ENCODE assay signal across 11 cellular contexts in genomic region chr16:9061358-9061813, GRCh38. TPM values are rescaled to one million over a fixed set of nuclear protein-coding genes. Genes with fewer than 3 reads are reported as not detected.
DNase-seq lines count a peak whose midpoint lies in the region; ATAC-seq and TF ChIP-seq lines count a peak whose summit lies in the region.
"Had no signal": no experiment of that assay in that cellular context is flagged by ENCODE, and none has a peak within 500 bp of the region (broad histone marks: within the 10 kb centered on the region; RNA-seq: fewer than 3 reads in every experiment).

No MANE protein-coding gene starts in this region.

- peaks cover 4% of the 10 kb centered on the region for H3F3A ChIP-seq in SK-N-SH (replicated peaks; ENCODE audit: insufficient read depth)

- peak; percentile 30 for DNase-seq in SK-N-SH
- DNase-seq in NAMALWA (ENCODE audit: low spot score), result peak; percentile 84
- DNase-seq in fibroblast of lung (ENCODE audit: low read depth in 2 of 2), result peak; percentile 39 to 89
- no peak for DNase-seq in stimulated activated naive CD8-positive, alpha-beta T cell treated with anti-CD3 and anti-CD28 coated beads, Interleukin-15, amount 100 ng/mL, for 72 hours
- no peak for DNase-seq in Caco-2
- no peak for DNase-seq in NCI-H128 (lab: John Stamatoyannopoulos, UW; ENCODE audit: unreplicated experiment)
- no peak for DNase-seq in NCI-H146 treated with DMSO at 0.1 percent for 48 hours (lab: John Stamatoyannopoulos, UW; ENCODE audit: unreplicated experiment)

- H3K36me3 ChIP-seq in SK-N-SH (replicated peaks in 1 of 2; ENCODE audit: control insufficient read depth in 1 of 2, insufficient read depth in 2 of 2, low read length in 1 of 2) (no peaks in the 10 kb centered on the region), fibroblast of lung (ENCODE audit: control insufficient read depth, insufficient read depth, low read length) (no peaks in the 10 kb centered on the region), Caco-2 (ENCODE audit: control insufficient read depth, insufficient read depth, low read length) (no peaks in the 10 kb centered on the region)

- no peak for TF ChIP-seq RAD21 in SK-N-SH (IDR thresholded peaks at IDR 0.05; ENCODE audit: low read length)

- ATAC-seq in SK-N-SH treated with all-trans-retinoic acid at 6 μM for 48 hours, result no peak
- peak; percentile 59 for ATAC-seq in stimulated activated naive CD8-positive, alpha-beta T cell treated with anti-CD3 and anti-CD28 coated beads, Interleukin-15, amount 100 ng/mL, for 72 hours
- ATAC-seq: HCT116 had no signal

- no peaks in the 10 kb centered on the region for H3K4me1 ChIP-seq in SK-N-SH (ENCODE audit: control insufficient read depth in 1 of 2, insufficient read depth in 2 of 2, low read depth in 1 of 2, low read length in 1 of 2)
- H3K4me1 ChIP-seq in fibroblast of lung (ENCODE audit: control insufficient read depth, extremely low read depth, insufficient read depth, low read length), result peaks cover 2% of the 10 kb centered on the region
- H3K4me1 ChIP-seq in Caco-2, result no peaks in the 10 kb centered on the region

- whole genome bisulfite sequencing in SK-N-SH (ENCODE audit: low lambda C conversion rate), result 69% methylated on average over 4 of the region's 4 CpGs

- H3K9ac ChIP-seq in SK-N-SH, result no peak overlapping the region
- H3K9ac ChIP-seq in fibroblast of lung (ENCODE audit: insufficient read depth, low read length), result no peak overlapping the region

- H3K9me2 ChIP-seq in SK-N-SH, result no peaks in the 10 kb centered on the region

- no peak overlapping the region for H3K4me3 Mint-ChIP-seq in stimulated activated naive CD8-positive, alpha-beta T cell treated with anti-CD3 and anti-CD28 coated beads, Interleukin-15, amount 100 ng/mL, for 72 hours
- H3K4me3 Mint-ChIP-seq in Caco-2 (ENCODE audit: unreplicated experiment), result no peak overlapping the region

- POLR2A ChIA-PET in SK-N-SH (lab: Yijun Ruan, JAX) (interaction anchor here (0.9 kb wide), 1 partner anchor 32 kb away, joined by 3 read pairs; no protein-coding TSS in a partner anchor), Caco-2 (lab: Charles Lee) (no interaction called here)

- no peaks in the 10 kb centered on the region for H3K79me2 ChIP-seq in SK-N-SH (ENCODE audit: insufficient read depth)
- H3K79me2 ChIP-seq in fibroblast of lung (ENCODE audit: control insufficient read depth, insufficient read depth, low read length), result no peaks in the 10 kb centered on the region

- intact Hi-C loops in Caco-2 (cut with micrococcal nuclease; ENCODE audit: unreplicated experiment), result no loop called here

- H3K9me3 Mint-ChIP-seq in stimulated activated naive CD8-positive, alpha-beta T cell treated with anti-CD3 and anti-CD28 coated beads, Interleukin-15, amount 100 ng/mL, for 72 hours, result no peaks in the 10 kb centered on the region
- no peaks in the 10 kb centered on the region for H3K9me3 Mint-ChIP-seq in Caco-2 (ENCODE audit: unreplicated experiment)

- CTCF ChIA-PET in SK-N-SH (lab: Yijun Ruan, JAX) (interaction anchor here (1.0 kb wide), 1 partner anchor 9 kb away, joined by 4 read pairs; no protein-coding TSS in a partner anchor), Caco-2 (lab: Charles Lee) (no interaction called here)

- H4K20me1 ChIP-seq in SK-N-SH (ENCODE audit: insufficient read depth) (no peaks in the 10 kb centered on the region), fibroblast of lung (ENCODE audit: control insufficient read depth, extremely low read depth, insufficient read depth, low read length) (no peaks in the 10 kb centered on the region)

- no peaks in the 10 kb centered on the region for H3K27me3 Mint-ChIP-seq in stimulated activated naive CD8-positive, alpha-beta T cell treated with anti-CD3 and anti-CD28 coated beads, Interleukin-15, amount 100 ng/mL, for 72 hours
- peaks cover 3% of the 10 kb centered on the region for H3K27me3 Mint-ChIP-seq in Caco-2 (ENCODE audit: insufficient read depth, unreplicated experiment)

- H3K27ac ChIP-seq in SK-N-SH (ENCODE audit: low read depth in 2 of 2, low read length in 1 of 2) (no peak overlapping the region), fibroblast of lung (ENCODE audit: insufficient read depth, low read length) (no peak overlapping the region)
- H3K27ac ChIP-seq: C4-2B had no signal

- H3K4me3 ChIP-seq in SK-N-SH (ENCODE audit: low read depth in 2 of 2, low read length in 1 of 2), result no peak overlapping the region
- H3K4me3 ChIP-seq in fibroblast of lung (replicated peaks in 1 of 4; ENCODE audit: control extremely low read depth in 1 of 4, insufficient read depth in 1 of 4, low read depth in 3 of 4, low read length in 4 of 4), result no peak overlapping the region
- no peak overlapping the region for H3K4me3 ChIP-seq in Caco-2 (ENCODE audit: low read depth, low read length)
- H3K4me3 ChIP-seq: lung had no signal

- no peak for TF ChIP-seq EP300 in SK-N-SH (IDR thresholded peaks at IDR 0.05; ENCODE audit: borderline replicate concordance in 1 of 2, low read depth in 1 of 2, low read length in 1 of 2)

- H3K9me3 ChIP-seq in SK-N-SH (no peaks in the 10 kb centered on the region), fibroblast of lung (ENCODE audit: control insufficient read depth, insufficient read depth, low read depth, low read length) (no peaks in the 10 kb centered on the region), Caco-2 (no peaks in the 10 kb centered on the region)

- no peak overlapping the region for H2AFZ ChIP-seq in SK-N-SH (ENCODE audit: low read depth)
- H2AFZ ChIP-seq in fibroblast of lung (ENCODE audit: low read length), result no peak overlapping the region

- BruUV-seq in Caco-2 (replicated peaks; lab: Mats Ljungman, UMichigan), result no TSS peak

- TF ChIP-seq CTCF in SK-N-SH (IDR thresholded peaks at IDR 0.05), result no peak
- no peak for TF ChIP-seq CTCF in fibroblast of lung (conservative IDR thresholded peaks at IDR 0.05 in 1 of 2, IDR thresholded peaks at IDR 0.05 in 1 of 2; ENCODE audit: low read depth in 1 of 2, low read length in 2 of 2)
- no peak for TF ChIP-seq CTCF in Caco-2 (IDR thresholded peaks at IDR 0.05; ENCODE audit: insufficient read depth in 1 of 2, low read depth in 1 of 2, low read length in 1 of 2, severe bottlenecking in 1 of 2, unreplicated experiment in 1 of 2)

- H3K4me1 Mint-ChIP-seq in stimulated activated naive CD8-positive, alpha-beta T cell treated with anti-CD3 and anti-CD28 coated beads, Interleukin-15, amount 100 ng/mL, for 72 hours, result peaks cover 25% of the 10 kb centered on the region
- no peaks in the 10 kb centered on the region for H3K4me1 Mint-ChIP-seq in Caco-2 (ENCODE audit: low read depth, unreplicated experiment)

- H3K4me2 ChIP-seq in SK-N-SH, result no peak overlapping the region
- H3K4me2 ChIP-seq in fibroblast of lung (ENCODE audit: extremely low read depth, insufficient read depth, low read length), result no peak overlapping the region

- no peaks in the 10 kb centered on the region for H3K36me3 Mint-ChIP-seq in Caco-2 (ENCODE audit: insufficient read depth, unreplicated experiment)

- H3K27me3 ChIP-seq in SK-N-SH (ENCODE audit: insufficient read depth), result no peaks in the 10 kb centered on the region
- H3K27me3 ChIP-seq in fibroblast of lung (ENCODE audit: control insufficient read depth, insufficient read depth, low read length), result no peaks in the 10 kb centered on the region
- no peaks in the 10 kb centered on the region for H3K27me3 ChIP-seq in Caco-2 (replicated peaks; ENCODE audit: control insufficient read depth, insufficient read depth, low read length)

- H3K27ac Mint-ChIP-seq in stimulated activated naive CD8-positive, alpha-beta T cell treated with anti-CD3 and anti-CD28 coated beads, Interleukin-15, amount 100 ng/mL, for 72 hours, result peak overlapping the region in 1 of 2 donors; percentile 55
- no peak overlapping the region for H3K27ac Mint-ChIP-seq in Caco-2 (ENCODE audit: unreplicated experiment)

TF ChIP-seq in SK-N-SH, 30 proteins besides CTCF, POLR2A, EP300 and RAD21 (continues in another document):
- TF ChIP-seq POLR2AphosphoS5 (IDR thresholded peaks at IDR 0.05; ENCODE audit: low read depth, low read length) (no peak), FOXM1 (IDR thresholded peaks at IDR 0.05; ENCODE audit: low read depth) (no peak), FOXJ3 (CRISPR knock-in tag; IDR thresholded peaks at IDR 0.05) (no peak), MAX (IDR thresholded peaks at IDR 0.05; ENCODE audit: low read depth) (no peak), USF2 (IDR thresholded peaks at IDR 0.05; ENCODE audit: borderline replicate concordance, low read depth, low read length) (no peak)

TF ChIP-seq in SK-N-SH treated with all-trans-retinoic acid at 6 μM for 48 hours, 23 proteins besides CTCF, POLR2A, EP300 and RAD21 (continues in another document):
- TF ChIP-seq ZFP3 (CRISPR knock-in tag; IDR thresholded peaks at IDR 0.05) (no peak), GLIS3 (CRISPR knock-in tag; IDR thresholded peaks at IDR 0.05) (no peak), OSR1 (CRISPR knock-in tag; IDR thresholded peaks at IDR 0.05) (no peak), ZC3H10 (CRISPR knock-in tag; IDR thresholded peaks at IDR 0.05) (no peak), TCF4 (CRISPR knock-in tag; IDR thresholded peaks at IDR 0.05; ENCODE audit: borderline replicate concordance) (no peak), CSDC2 (CRISPR knock-in tag; IDR thresholded peaks at IDR 0.05) (no peak), CSRNP3 (CRISPR knock-in tag; IDR thresholded peaks at IDR 0.05) (no peak), ESRRG (CRISPR knock-in tag; IDR thresholded peaks at IDR 0.05) (no peak)

RNA-seq across cellular contexts. Expression of gene HAPSTR1, which starts 30.1 kb away (rescaled TPM):
- polyA plus RNA-seq in SK-N-SH (2012; rRNA removed), result 7.0 and 8.6 TPM in 2 replicates
- 9.4 and 11.4 TPM in 2 replicates for polyA plus RNA-seq in SK-N-SH (2012; cell fraction: cytosol; rRNA removed)
- polyA plus RNA-seq in SK-N-SH (2012; cell fraction: nucleus; rRNA removed), result 10.2 and 13.8 TPM in 2 replicates
- 45.2 and 57.3 TPM in 2 replicates for total RNA-seq in fibroblast of lung
- 33.2 and 37.5 TPM in 2 replicates for polyA plus RNA-seq in fibroblast of lung
- polyA plus RNA-seq in fibroblast of lung (2012), result 23.7 and 28.8 TPM in 2 replicates
- polyA minus RNA-seq in fibroblast of lung (ENCODE audit: low replicate concordance), result 35.9 and 46.1 TPM in 2 replicates
- total RNA-seq in Caco-2 (2022), result 42.9 and 47.1 TPM in 2 replicates

Comparison
In these comparisons a context has a peak if more than half of its experiments do, and no peak if none do; other contexts are left out.
1. DNase-seq: peak in SK-N-SH (single experiment), NAMALWA (single experiment) and fibroblast of lung (2 of 2); none in stimulated activated naive CD8-positive, alpha-beta T cell treated with anti-CD3 and anti-CD28 coated beads, Interleukin-15, amount 100 ng/mL, for 72 hours (0 of 2), Caco-2 (0 of 2), NCI-H128 (single experiment) and NCI-H146 treated with DMSO at 0.1 percent for 48 hours (single experiment).